1 cellular context compared by ENCODE assay signal in genomic region chr12:67220065-67220464, GRCh38.
TF ChIP-seq lines count a peak whose summit lies in the region.

No MANE protein-coding gene starts in this region.

TF ChIP-seq in HepG2, 621 proteins besides CTCF, POLR2A, EP300 and RAD21 (continued from another document):
- no peak for TF ChIP-seq ZNF414 (CRISPR knock-in tag; IDR thresholded peaks at IDR 0.05)
